ENCODE assay signal across 1 cellular context in genomic region chr1:83932693-83933092, GRCh38.
TF ChIP-seq lines count a peak whose summit lies in the region.

No MANE protein-coding gene starts in this region.

TF ChIP-seq in K562, 482 proteins besides CTCF, POLR2A, EP300 and RAD21 (continued from another document and continues in another):
- TF ChIP-seq TFE3 (CRISPR knock-in tag; IDR thresholded peaks at IDR 0.05) (peak; percentile 88), MITF (IDR thresholded peaks at IDR 0.05) (no peak), IRF2 (CRISPR knock-in tag; IDR thresholded peaks at IDR 0.05) (no peak), NR2C1 (IDR thresholded peaks at IDR 0.05) (no peak), NR2C1 (tag; IDR thresholded peaks at IDR 0.05) (no peak), XRCC4 (IDR thresholded peaks at IDR 0.05; ENCODE audit: extremely low read depth, insufficient read depth, insufficient read length) (no peak), KDM1A (IDR thresholded peaks at IDR 0.05) (0 out of 4 replicates have a peak, but pooled peaks of 1 of the 2 experiments have one; percentile 6), RBM39 (optimal IDR thresholded peaks at IDR 0.05; ENCODE audit: low read depth, low read length) (no peak), ZNF589 (CRISPR knock-in tag; IDR thresholded peaks at IDR 0.05; ENCODE audit: low read depth) (no peak), CAMTA2 (CRISPR knock-in tag; conservative IDR thresholded peaks at IDR 0.05) (no peak), ZFP1 (CRISPR knock-in tag; IDR thresholded peaks at IDR 0.05) (no peak), ZNF518B (CRISPR knock-in tag; IDR thresholded peaks at IDR 0.05) (no peak), THAP7 (CRISPR knock-in tag; IDR thresholded peaks at IDR 0.05) (no peak), SETDB1 (IDR thresholded peaks at IDR 0.05; ENCODE audit: low read length) (no peak), FOXA3 (CRISPR knock-in tag; conservative IDR thresholded peaks at IDR 0.05 in 1 of 2, IDR thresholded peaks at IDR 0.05 in 1 of 2) (0 out of 4 replicates have a peak, but pooled peaks of 1 of the 2 experiments have one; percentile 26), KDM5B (IDR thresholded peaks at IDR 0.05; ENCODE audit: insufficient replicate concordance, low read depth, low read length) (no peak), ELF4 (CRISPR knock-in tag; IDR thresholded peaks at IDR 0.05) (0 out of 2 replicates have a peak, but pooled peaks have one; percentile 18), C11orf30 (IDR thresholded peaks at IDR 0.05; ENCODE audit: low read depth) (no peak), TBL1XR1 (IDR thresholded peaks at IDR 0.05; ENCODE audit: low read length in 2 of 2) (no peak), CBX2 (IDR thresholded peaks at IDR 0.05; ENCODE audit: insufficient read depth, low read length, poor library complexity, severe bottlenecking) (no peak), FOSL1 (tag; conservative IDR thresholded peaks at IDR 0.05) (0 out of 2 replicates have a peak, but pooled peaks have one; percentile 1), XRCC5 (IDR thresholded peaks at IDR 0.05; ENCODE audit: low read depth, low read length) (no peak), ERF (CRISPR knock-in tag; IDR thresholded peaks at IDR 0.05) (no peak), CHD7 (IDR thresholded peaks at IDR 0.05; ENCODE audit: low read depth, low read length) (no peak), CC2D1A (IDR thresholded peaks at IDR 0.05) (no peak), U2AF1 (optimal IDR thresholded peaks at IDR 0.05; ENCODE audit: low read depth, low read length) (no peak), ZNF561 (CRISPR knock-in tag; conservative IDR thresholded peaks at IDR 0.05) (no peak), RAD51 (IDR thresholded peaks at IDR 0.05; ENCODE audit: borderline replicate concordance, low read depth) (peak; percentile 80)
- TF ChIP-seq, protein P1, sequence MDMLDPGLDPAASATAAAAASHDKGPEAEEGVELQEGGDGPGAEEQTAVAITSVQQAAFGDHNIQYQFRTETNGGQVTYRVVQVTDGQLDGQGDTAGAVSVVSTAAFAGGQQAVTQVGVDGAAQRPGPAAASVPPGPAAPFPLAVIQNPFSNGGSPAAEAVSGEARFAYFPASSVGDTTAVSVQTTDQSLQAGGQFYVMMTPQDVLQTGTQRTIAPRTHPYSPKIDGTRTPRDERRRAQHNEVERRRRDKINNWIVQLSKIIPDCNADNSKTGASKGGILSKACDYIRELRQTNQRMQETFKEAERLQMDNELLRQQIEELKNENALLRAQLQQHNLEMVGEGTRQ (CRISPR knock-in tag; IDR thresholded peaks at IDR 0.05) = peak; percentile 46; the same call in 1 of the 2 replicates
